Comparison of ENCODE assay signal across 13 cellular contexts in genomic region chr3:171956372-171957104, GRCh38.
"Had no signal": no experiment of that assay in that cellular context is flagged by ENCODE, and none has a peak within 500 bp of the region (broad histone marks: within the 10 kb centered on the region; RNA-seq: fewer than 3 reads in every experiment).

No MANE protein-coding gene starts in this region.

- H3K9me3 Mint-ChIP-seq: activated B cell treated with CpG ODN at 0.5 μM for 24 hours; activated CD4-positive, alpha-beta T cell treated with anti-CD3 and anti-CD28 coated beads, Interleukin-2, amount 10 ng/mL, durations not matched to agents 24 days and 14 days; activated naive CD8-positive, alpha-beta T cell treated with anti-CD3 and anti-CD28 coated beads, Interleukin-2, amount 10 ng/mL, durations not matched to agents 7 days and 5 days; dendritic cell treated with granulocyte-macrophage colony-stimulating factor and Interleukin-4, amounts not matched to agents 40 ng/mL and 50 ng/mL, for 4 days; memory B cell; natural killer cell treated with Interleukin-12 subunit alpha and Interleukin-12 subunit beta and Interleukin-15 and Interleukin-18, amount 100 ng/mL, for 72 hours had no signal

- H3K4me1 Mint-ChIP-seq: activated B cell treated with CpG ODN at 0.5 μM for 24 hours, memory B cell had no signal

- H3K4me3 Mint-ChIP-seq: activated B cell treated with CpG ODN at 0.5 μM for 24 hours; activated CD4-positive, alpha-beta T cell treated with anti-CD3 and anti-CD28 coated beads, Interleukin-2, amount 10 ng/mL, durations not matched to agents 24 days and 14 days; activated naive CD8-positive, alpha-beta T cell treated with anti-CD3 and anti-CD28 coated beads, Interleukin-2, amount 10 ng/mL, durations not matched to agents 7 days and 5 days; dendritic cell treated with granulocyte-macrophage colony-stimulating factor and Interleukin-4, amounts not matched to agents 40 ng/mL and 50 ng/mL, for 4 days; memory B cell; natural killer cell treated with Interleukin-12 subunit alpha and Interleukin-12 subunit beta and Interleukin-15 and Interleukin-18, amount 100 ng/mL, for 72 hours had no signal

- DNase-seq: activated B cell treated with CpG ODN at 0.5 μM for 24 hours; activated CD4-positive, alpha-beta T cell treated with anti-CD3 and anti-CD28 coated beads, Interleukin-2, amount 10 ng/mL, durations not matched to agents 24 days and 14 days; activated naive CD4-positive, alpha-beta T cell; activated naive CD8-positive, alpha-beta T cell treated with anti-CD3 and anti-CD28 coated beads, Interleukin-2, amount 10 ng/mL, durations not matched to agents 7 days and 5 days; brain microvascular endothelial cell; hippocampal formation; left ventricle myocardium inferior; stimulated activated CD4-positive, alpha-beta T cell treated with anti-CD3 and anti-CD28 coated beads, Interleukin-12 subunit alpha, Interleukin-12 subunit beta, amount 100 ng/mL, for 4 hours; stimulated activated CD4-positive, alpha-beta T cell treated with anti-CD3 and anti-CD28 coated beads, Interleukin-2, amount 100 ng/mL, for 24 hours; stomach had no signal

- H3K27ac Mint-ChIP-seq: activated B cell treated with CpG ODN at 0.5 μM for 24 hours; activated CD4-positive, alpha-beta T cell treated with anti-CD3 and anti-CD28 coated beads, Interleukin-2, amount 10 ng/mL, durations not matched to agents 24 days and 14 days; activated naive CD8-positive, alpha-beta T cell treated with anti-CD3 and anti-CD28 coated beads, Interleukin-2, amount 10 ng/mL, durations not matched to agents 7 days and 5 days; dendritic cell treated with granulocyte-macrophage colony-stimulating factor and Interleukin-4, amounts not matched to agents 40 ng/mL and 50 ng/mL, for 4 days; memory B cell; natural killer cell treated with Interleukin-12 subunit alpha and Interleukin-12 subunit beta and Interleukin-15 and Interleukin-18, amount 100 ng/mL, for 72 hours had no signal

- H3K27me3 Mint-ChIP-seq: dendritic cell treated with granulocyte-macrophage colony-stimulating factor and Interleukin-4, amounts not matched to agents 40 ng/mL and 50 ng/mL, for 4 days had no signal

- H3K36me3 Mint-ChIP-seq: activated naive CD8-positive, alpha-beta T cell treated with anti-CD3 and anti-CD28 coated beads, Interleukin-2, amount 10 ng/mL, durations not matched to agents 7 days and 5 days; memory B cell; natural killer cell treated with Interleukin-12 subunit alpha and Interleukin-12 subunit beta and Interleukin-15 and Interleukin-18, amount 100 ng/mL, for 72 hours had no signal
